Comparison of ENCODE assay signal across 27 cellular contexts in the genomic region with DNA sequence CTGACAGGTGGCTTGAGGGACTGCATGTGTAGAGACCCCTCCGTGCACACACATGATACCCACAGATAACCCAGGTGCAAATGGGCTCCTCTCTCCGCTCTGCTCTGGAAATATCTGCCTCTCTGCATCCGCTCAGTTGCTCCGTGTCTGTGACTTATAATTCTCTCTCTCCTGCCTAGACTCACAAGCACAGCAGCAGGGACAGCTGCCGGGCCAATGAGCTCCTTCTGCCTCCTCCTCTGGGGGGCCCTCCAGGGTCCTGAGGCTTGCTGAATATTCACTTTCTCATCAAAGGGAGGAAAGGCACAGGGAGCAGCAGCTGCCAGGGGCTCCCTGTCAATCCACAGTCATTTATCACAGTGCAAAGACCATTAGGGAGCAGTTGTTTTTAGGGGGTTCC. TPM values are rescaled to one million over a fixed set of nuclear protein-coding genes. Genes with fewer than 3 reads are reported as not detected.
A peak's percentile ranks its signal among the peaks of the same experiment; 100 is the strongest.
DNase-seq lines count a peak whose midpoint lies in the region; ATAC-seq and TF ChIP-seq lines count a peak whose summit lies in the region.
"Had no signal": no experiment of that assay in that cellular context is flagged by ENCODE, and none has a peak within 500 bp of the region (broad histone marks: within the 10 kb centered on the region; RNA-seq: fewer than 3 reads in every experiment).

No MANE protein-coding gene starts in this region.

- intact Hi-C loops in A673 (cut with micrococcal nuclease; ENCODE audit: unreplicated experiment) = no loop called here

- H3K4me3 Mint-ChIP-seq in endodermal cell (no peak overlapping the region), neural progenitor cell (no peak overlapping the region)
- H3K4me3 Mint-ChIP-seq: CD4-positive, alpha-beta memory T cell had no signal

- H3K9me3 ChIP-seq in A673 (ENCODE audit: low read depth, low read length, poor library complexity, severe bottlenecking) (no peaks in the 10 kb centered on the region), endodermal cell (ENCODE audit: control insufficient read depth, low read length) (no peaks in the 10 kb centered on the region), neural progenitor cell (ENCODE audit: low read depth) (no peaks in the 10 kb centered on the region)
- H3K9me3 ChIP-seq: MG63 had no signal

- no peaks in the 10 kb centered on the region for H3K36me3 ChIP-seq in A673 (ENCODE audit: insufficient read depth, low read length, poor library complexity, severe bottlenecking)
- no peaks in the 10 kb centered on the region for H3K36me3 ChIP-seq in H7 (replicated peaks; ENCODE audit: control insufficient read depth, insufficient read depth, low read length)
- no peaks in the 10 kb centered on the region for H3K36me3 ChIP-seq in endodermal cell (ENCODE audit: control insufficient read depth, insufficient read depth, low read length)
- H3K36me3 ChIP-seq in neural progenitor cell = no peaks in the 10 kb centered on the region
- H3K36me3 ChIP-seq: MG63 had no signal

- H4K20me1 ChIP-seq in neural progenitor cell (ENCODE audit: low read depth) = no peaks in the 10 kb centered on the region

- H3K27ac ChIP-seq in A673 (ENCODE audit: low read depth, low read length, poor library complexity, severe bottlenecking) (peak overlapping the region; percentile 61), endodermal cell (ENCODE audit: low read depth, low read length) (no peak overlapping the region), neural progenitor cell (no peak overlapping the region), substantia nigra (ENCODE audit: low read depth, low read length, poor library complexity, severe bottlenecking) (no peak overlapping the region)
- H3K27ac ChIP-seq: BLaER1 treated with 17β-estradiol and CSF1 and Interleukin-3, amounts not matched to agents 10 nM and 100 nM; GM23248; RWPE1 had no signal

- no peak overlapping the region for H3K4me3 ChIP-seq in A673 (ENCODE audit: low read depth, low read length, poor library complexity, severe bottlenecking)
- no peak overlapping the region for H3K4me3 ChIP-seq in H7 (ENCODE audit: insufficient read depth, low read depth, low read length)
- H3K4me3 ChIP-seq in endodermal cell (ENCODE audit: low read length) = no peak overlapping the region
- H3K4me3 ChIP-seq in neural progenitor cell = no peak overlapping the region
- H3K4me3 ChIP-seq: BLaER1 treated with 17β-estradiol and CSF1 and Interleukin-3, amounts not matched to agents 10 nM and 100 nM; GM12878; GM23248; MG63 had no signal

- peaks cover 76% of the 10 kb centered on the region for H3K4me1 ChIP-seq in A673 (ENCODE audit: insufficient read depth, low read length, poor library complexity, severe bottlenecking)
- peaks cover 7% of the 10 kb centered on the region for H3K4me1 ChIP-seq in endodermal cell (ENCODE audit: control insufficient read depth, insufficient read depth, low read length)
- no peaks in the 10 kb centered on the region for H3K4me1 ChIP-seq in neural progenitor cell

- no TSS peak for BruUV-seq in A673 (replicated peaks; lab: Mats Ljungman, UMichigan)

- peaks cover 2% of the 10 kb centered on the region for H3K9me3 Mint-ChIP-seq in endodermal cell
- H3K9me3 Mint-ChIP-seq in neural progenitor cell = peaks cover 4% of the 10 kb centered on the region

- peak overlapping the region; percentile 6 for H2AFZ ChIP-seq in neural progenitor cell (replicated peaks)
- H2AFZ ChIP-seq: GM23248 had no signal

- WGBS in endodermal cell (ENCODE audit: insufficient coverage in 1 of 2, insufficient read length in 1 of 2), 2 experiments = 75 to 76% methylated on average over 3 to 5 of the region's 5 CpGs

- CTCF ChIA-PET in A673 (lab: Charles Lee) = no interaction called here

- POLR2A ChIA-PET in A673 (lab: Charles Lee; ENCODE audit: low non-redundant PET) = no interaction called here

- H3F3A ChIP-seq in neural progenitor cell (ENCODE audit: low read depth) = no peaks in the 10 kb centered on the region

- H3K27me3 Mint-ChIP-seq in endodermal cell (ENCODE audit: insufficient read depth) (peaks cover 3% of the 10 kb centered on the region), neural progenitor cell (ENCODE audit: insufficient read depth, low read depth) (peaks cover 3% of the 10 kb centered on the region)

- no peak for ATAC-seq in HG03196 (IDR thresholded peaks at IDR 0.05; ENCODE audit: unreplicated experiment)
- ATAC-seq: GM12878, HCT116 had no signal

- H3K27me3 ChIP-seq in A673 (replicated peaks; ENCODE audit: insufficient read depth, low read depth, low read length, poor library complexity) (no peaks in the 10 kb centered on the region), H7 (ENCODE audit: control insufficient read depth, insufficient read depth, low read length) (no peaks in the 10 kb centered on the region), endodermal cell (ENCODE audit: control insufficient read depth, insufficient read depth, low read length, poor library complexity, severe bottlenecking) (no peaks in the 10 kb centered on the region), neural progenitor cell (no peaks in the 10 kb centered on the region)
- H3K27me3 ChIP-seq: BLaER1 treated with 17β-estradiol and CSF1 and Interleukin-3, amounts not matched to agents 10 nM and 100 nM; MG63 had no signal

- H3K9ac ChIP-seq in endodermal cell (ENCODE audit: extremely low read depth, low read length, poor library complexity, severe bottlenecking) (no peak overlapping the region), neural progenitor cell (no peak overlapping the region)
- H3K9ac ChIP-seq: BLaER1 treated with 17β-estradiol and CSF1 and Interleukin-3, amounts not matched to agents 10 nM and 100 nM; GM23248 had no signal

- no peaks in the 10 kb centered on the region for H3K79me2 ChIP-seq in neural progenitor cell (ENCODE audit: low read depth)

- peaks cover 25% of the 10 kb centered on the region for H3K4me1 Mint-ChIP-seq in endodermal cell
- peaks cover 7% of the 10 kb centered on the region for H3K4me1 Mint-ChIP-seq in neural progenitor cell

- DNase-seq in A673 (ENCODE audit: low spot score) (peak; percentile 48), H7 (peak; percentile 79), endodermal cell (peak; percentile 66), neural progenitor cell (ENCODE audit: low spot score) (no peak), cortex of kidney (lab: John Stamatoyannopoulos, UW) (no peak), substantia nigra (lab: John Stamatoyannopoulos, UW) (no peak)
- DNase-seq: AML-193; CD4-positive, alpha-beta memory T cell; COR-L47; GDM1; GM23248; IMR-90; KG1; MG63; NCI-H1105 treated with DMSO at 0.1 percent for 48 hours; NCI-H146; NCI-H2029; NCI-H226; NCI-H510A; NCI-H774; SHP77 had no signal

- TF ChIP-seq CTCF in A673 (conservative IDR thresholded peaks at IDR 0.05; ENCODE audit: low read depth, low read length) (no peak), endodermal cell (conservative IDR thresholded peaks at IDR 0.05) (no peak), neural progenitor cell (IDR thresholded peaks at IDR 0.05) (no peak)

- H3K36me3 Mint-ChIP-seq in endodermal cell (ENCODE audit: low read depth) (no peaks in the 10 kb centered on the region), neural progenitor cell (no peaks in the 10 kb centered on the region)
- H3K36me3 Mint-ChIP-seq: CD4-positive, alpha-beta memory T cell had no signal

- H3K4me2 ChIP-seq in neural progenitor cell = no peak overlapping the region

- H3K27ac Mint-ChIP-seq in endodermal cell = no peak overlapping the region
- H3K27ac Mint-ChIP-seq in neural progenitor cell = peak overlapping the region; percentile 28
- H3K27ac Mint-ChIP-seq: CD4-positive, alpha-beta memory T cell had no signal

RNA-seq across cellular contexts. Expression of gene LRFN2, which starts 24.1 kb away (rescaled TPM):
- total RNA-seq in A673 (2021) (22.3 and 26.6 TPM in 2 replicates), endodermal cell (under 1 TPM in 1 of 2 donors, not detected in 1; 0.15 TPM), neural progenitor cell (ENCODE audit: low replicate concordance) (0.40 TPM in 1 of 2 replicates, not detected in the other)
- total RNA-seq in H7 (2014; rRNA removed; shearing (Covaris generic)) = 0.11 and 0.28 TPM in 2 replicates
- polyA plus RNA-seq in endodermal cell (2013, experiment 1 of 2) = 0.14 TPM
- 0.08 TPM for polyA plus RNA-seq in endodermal cell (2013, experiment 2 of 2)
- total RNA-seq: CD4-positive, alpha-beta memory T cell; GM12878; GM23248; IMR-90; SK-MEL-5 had no signal
- polyA plus RNA-seq: GM12878, GM23248, IMR-90 had no signal

Comparison
In these comparisons a context has a peak if more than half of its experiments do, and no peak if none do; other contexts are left out.
1. DNase-seq: peak in A673 (single experiment), H7 (single experiment) and endodermal cell (single experiment); none in neural progenitor cell (single experiment), cortex of kidney (single experiment) and substantia nigra (0 of 49).
2. RNA of gene LRFN2, which starts 24.1 kb away (total RNA-seq): 22.3 to 26.6 TPM in A673; 0.11 to 0.28 TPM in H7, 0.15 TPM in endodermal cell and 0.40 TPM in neural progenitor cell; every median in the first group is over 10 times any median in the second.